Comparison of ENCODE assay signal across 28 cellular contexts in genomic region chr18:24778810-24779418, GRCh38.
DNase-seq lines count a peak whose midpoint lies in the region; ATAC-seq, FAIRE-seq and TF ChIP-seq lines count a peak whose summit lies in the region.
"Had no signal": no experiment of that assay in that cellular context is flagged by ENCODE, and none has a peak within 500 bp of the region (broad histone marks: within the 10 kb centered on the region; RNA-seq: fewer than 3 reads in every experiment).

No MANE protein-coding gene starts in this region.

- H3K9me2 ChIP-seq in hepatocyte (replicated peaks; ENCODE audit: insufficient read depth): no peaks in the 10 kb centered on the region

- no peak overlapping the region for H3K4me3 Mint-ChIP-seq in activated naive CD8-positive, alpha-beta T cell treated with anti-CD3 and anti-CD28 coated beads, Interleukin-2, amount 50 U/mL, for 24 hours
- no peak overlapping the region for H3K4me3 Mint-ChIP-seq in endodermal cell
- H3K4me3 Mint-ChIP-seq: CD4-positive, alpha-beta memory T cell had no signal

- H3K4me1 Mint-ChIP-seq in activated naive CD8-positive, alpha-beta T cell treated with anti-CD3 and anti-CD28 coated beads, Interleukin-2, amount 50 U/mL, for 24 hours: no peaks in the 10 kb centered on the region
- H3K4me1 Mint-ChIP-seq in endodermal cell: peaks cover 18% of the 10 kb centered on the region
- H3K4me1 Mint-ChIP-seq: CD4-positive, alpha-beta memory T cell had no signal

- H3K27me3 Mint-ChIP-seq in activated naive CD8-positive, alpha-beta T cell treated with anti-CD3 and anti-CD28 coated beads, Interleukin-2, amount 50 U/mL, for 24 hours: no peaks in the 10 kb centered on the region
- no peaks in the 10 kb centered on the region for H3K27me3 Mint-ChIP-seq in endodermal cell (ENCODE audit: insufficient read depth)
- H3K27me3 Mint-ChIP-seq: CD4-positive, alpha-beta memory T cell had no signal

- no peaks in the 10 kb centered on the region for H3K79me2 ChIP-seq in hepatocyte

- no peak overlapping the region for H2AFZ ChIP-seq in hepatocyte

- DNase-seq in LoVo (ENCODE audit: low spot score) (peak; percentile 11), hepatocyte (ENCODE audit: low spot score) (peak; percentile 56), mucosa of descending colon (peak in 1 of 3 donors; percentile 36), small intestine (peak; percentile 88), endodermal cell (no peak), DMS 273 (lab: John Stamatoyannopoulos, UW; ENCODE audit: unreplicated experiment) (no peak)
- DNase-seq in activated naive CD8-positive, alpha-beta T cell treated with anti-CD3 and anti-CD28 coated beads, Interleukin-2, amount 50 U/mL, for 24 hours: no peak
- DNase-seq: C1 segment of cervical spinal cord; CD4-positive, alpha-beta memory T cell; COR-L47; DMS 273 treated with DMSO at 0.1 percent for 48 hours; DMS79; EL; GDM1; KG1; MM.1S; NCI-H1417; NCI-H1694; NCI-H2029 treated with DMSO at 0.1 percent for 48 hours; NCI-H2171; NCI-H226; NCI-H510A; NCI-H69; SHP77 had no signal

- H3K36me3 ChIP-seq in hepatocyte (replicated peaks; ENCODE audit: insufficient read depth, low read depth): no peaks in the 10 kb centered on the region
- H3K36me3 ChIP-seq in mucosa of descending colon (ENCODE audit: low read depth): no peaks in the 10 kb centered on the region
- no peaks in the 10 kb centered on the region for H3K36me3 ChIP-seq in small intestine (ENCODE audit: control insufficient read depth in 2 of 2, insufficient read depth in 2 of 2, low read length in 2 of 2)
- H3K36me3 ChIP-seq in endodermal cell (ENCODE audit: control insufficient read depth, insufficient read depth, low read length): no peaks in the 10 kb centered on the region

- WGBS in hepatocyte (ENCODE audit: low lambda C conversion rate, missing lambda C conversion rate): 64% methylated on average over 6 of the region's 6 CpGs
- 18 to 47% (median 38%) methylated on average over 6 of the region's 6 CpGs for WGBS in small intestine, 3 donors
- WGBS in endodermal cell (ENCODE audit: insufficient coverage in 1 of 2, insufficient read length in 1 of 2), 2 experiments: 78 to 79% methylated on average over 5 to 6 of the region's 6 CpGs

- no peaks in the 10 kb centered on the region for H3K9me3 Mint-ChIP-seq in activated naive CD8-positive, alpha-beta T cell treated with anti-CD3 and anti-CD28 coated beads, Interleukin-2, amount 50 U/mL, for 24 hours
- peaks cover 1% of the 10 kb centered on the region for H3K9me3 Mint-ChIP-seq in endodermal cell

- TF ChIP-seq CTCF in hepatocyte (IDR thresholded peaks at IDR 0.05; ENCODE audit: poor library complexity) (no peak), mucosa of descending colon (IDR thresholded peaks at IDR 0.05) (no peak), endodermal cell (conservative IDR thresholded peaks at IDR 0.05) (no peak)

- H3K4me1 ChIP-seq in hepatocyte (ENCODE audit: insufficient read depth) (peaks cover 8% of the 10 kb centered on the region), mucosa of descending colon (ENCODE audit: low read depth) (peaks cover 6% of the 10 kb centered on the region), small intestine (ENCODE audit: control insufficient read depth in 2 of 2, insufficient read depth in 1 of 2, low read depth in 1 of 2, low read length in 1 of 2) (no peaks in the 10 kb centered on the region), endodermal cell (ENCODE audit: control insufficient read depth, insufficient read depth, low read length) (peaks cover 10% of the 10 kb centered on the region)

- intact Hi-C loops in mucosa of descending colon (cut with DNase I, micrococcal nuclease): no loop called here

- H3K27me3 ChIP-seq in hepatocyte (no peaks in the 10 kb centered on the region), small intestine (ENCODE audit: control insufficient read depth in 2 of 2, insufficient read depth in 2 of 2, low read length in 2 of 2) (no peaks in the 10 kb centered on the region), endodermal cell (ENCODE audit: control insufficient read depth, insufficient read depth, low read length, poor library complexity, severe bottlenecking) (peaks cover 4% of the 10 kb centered on the region)

- peak; percentile 86 for ATAC-seq in mucosa of descending colon
- ATAC-seq in activated naive CD8-positive, alpha-beta T cell treated with anti-CD3 and anti-CD28 coated beads, Interleukin-2, amount 50 U/mL, for 24 hours: no peak
- ATAC-seq: GM12878, HCT116 had no signal

- H3K4me2 ChIP-seq in hepatocyte: no peak overlapping the region

- no peak overlapping the region for H3K9ac ChIP-seq in endodermal cell (ENCODE audit: extremely low read depth, low read length, poor library complexity, severe bottlenecking)

- no peaks in the 10 kb centered on the region for H4K20me1 ChIP-seq in hepatocyte (ENCODE audit: insufficient read depth, poor library complexity, severe bottlenecking)

- FAIRE-seq in small intestine (lab: Jason Lieb, UNC): no peak
- FAIRE-seq: GM12878, HTR-8/SVneo had no signal

- peak overlapping the region; percentile 25 for H3K27ac ChIP-seq in hepatocyte
- H3K27ac ChIP-seq in small intestine (ENCODE audit: low read depth in 1 of 2, low read length in 1 of 2): peak overlapping the region in 1 of 2 donors; percentile 60
- no peak overlapping the region for H3K27ac ChIP-seq in endodermal cell (ENCODE audit: low read depth, low read length)
- H3K27ac ChIP-seq: RWPE1 had no signal

- H3K9me3 ChIP-seq in hepatocyte (ENCODE audit: low read depth) (no peaks in the 10 kb centered on the region), mucosa of descending colon (no peaks in the 10 kb centered on the region), small intestine (ENCODE audit: control insufficient read depth, low read depth) (no peaks in the 10 kb centered on the region), endodermal cell (ENCODE audit: control insufficient read depth, low read length) (no peaks in the 10 kb centered on the region)

- H3K4me3 ChIP-seq in hepatocyte (no peak overlapping the region), mucosa of descending colon (no peak overlapping the region), small intestine (ENCODE audit: low read depth in 1 of 2, low read length in 2 of 2) (no peak overlapping the region), endodermal cell (ENCODE audit: low read length) (no peak overlapping the region)
- H3K4me3 ChIP-seq: GM12878 had no signal

- no peak overlapping the region for H3K27ac Mint-ChIP-seq in activated naive CD8-positive, alpha-beta T cell treated with anti-CD3 and anti-CD28 coated beads, Interleukin-2, amount 50 U/mL, for 24 hours
- no peak overlapping the region for H3K27ac Mint-ChIP-seq in endodermal cell
- H3K27ac Mint-ChIP-seq: CD4-positive, alpha-beta memory T cell had no signal

- no peaks in the 10 kb centered on the region for H3K36me3 Mint-ChIP-seq in activated naive CD8-positive, alpha-beta T cell treated with anti-CD3 and anti-CD28 coated beads, Interleukin-2, amount 50 U/mL, for 24 hours (ENCODE audit: low read depth)
- no peaks in the 10 kb centered on the region for H3K36me3 Mint-ChIP-seq in endodermal cell (ENCODE audit: low read depth)
- H3K36me3 Mint-ChIP-seq: CD4-positive, alpha-beta memory T cell had no signal

Comparison
In these comparisons a context has a peak if more than half of its experiments do, and no peak if none do; other contexts are left out.
1. DNase-seq: peak in LoVo (single experiment), hepatocyte (single experiment) and small intestine (single experiment); none in activated naive CD8-positive, alpha-beta T cell treated with anti-CD3 and anti-CD28 coated beads, Interleukin-2, amount 50 U/mL, for 24 hours (single experiment), endodermal cell (single experiment) and DMS 273 (single experiment).